1 cellular context compared by ENCODE assay signal in the genomic region with DNA sequence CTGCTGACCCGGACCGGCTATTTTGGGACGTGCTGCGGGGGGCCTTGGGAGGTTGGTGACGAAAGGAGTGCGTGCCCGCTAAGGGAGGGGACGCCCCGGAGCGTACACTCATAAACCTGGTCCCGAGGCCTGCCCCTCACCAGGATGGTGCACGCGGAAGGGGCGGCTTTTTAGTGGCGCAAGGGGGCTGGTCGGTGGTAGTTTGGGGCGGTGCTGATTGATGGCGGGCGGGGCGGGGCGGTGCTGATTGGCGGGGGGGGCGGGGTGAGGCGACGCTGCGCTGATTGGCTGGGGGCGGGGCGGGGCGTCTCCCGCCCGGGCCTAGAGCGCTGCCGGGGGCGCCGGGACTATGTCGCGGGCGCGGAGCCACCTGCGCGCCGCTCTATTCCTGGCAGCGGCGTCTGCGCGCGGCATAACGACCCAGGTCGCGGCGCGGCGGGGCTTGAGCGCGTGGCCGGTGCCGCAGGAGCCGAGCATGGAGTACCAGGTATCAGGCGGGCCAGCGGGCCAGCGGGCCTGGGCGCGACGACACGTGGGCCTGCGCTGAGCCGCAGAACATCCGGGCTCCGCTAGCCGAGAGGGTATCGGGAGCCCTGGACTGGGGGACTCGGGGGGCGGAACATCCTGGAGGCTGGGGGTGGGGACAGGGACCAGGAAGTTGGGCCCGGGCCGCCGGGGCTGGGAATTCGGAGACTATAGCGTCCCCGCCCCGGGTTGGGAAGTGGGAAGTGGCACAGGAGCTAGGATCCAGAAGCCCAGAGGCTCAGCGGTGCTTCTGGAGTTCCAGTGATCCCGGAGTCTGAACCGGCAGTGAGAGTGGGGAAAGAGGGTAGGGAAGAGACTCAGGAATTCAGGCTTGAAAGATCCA.
TF ChIP-seq lines count a peak whose summit lies in the region.

A gene with protein sequence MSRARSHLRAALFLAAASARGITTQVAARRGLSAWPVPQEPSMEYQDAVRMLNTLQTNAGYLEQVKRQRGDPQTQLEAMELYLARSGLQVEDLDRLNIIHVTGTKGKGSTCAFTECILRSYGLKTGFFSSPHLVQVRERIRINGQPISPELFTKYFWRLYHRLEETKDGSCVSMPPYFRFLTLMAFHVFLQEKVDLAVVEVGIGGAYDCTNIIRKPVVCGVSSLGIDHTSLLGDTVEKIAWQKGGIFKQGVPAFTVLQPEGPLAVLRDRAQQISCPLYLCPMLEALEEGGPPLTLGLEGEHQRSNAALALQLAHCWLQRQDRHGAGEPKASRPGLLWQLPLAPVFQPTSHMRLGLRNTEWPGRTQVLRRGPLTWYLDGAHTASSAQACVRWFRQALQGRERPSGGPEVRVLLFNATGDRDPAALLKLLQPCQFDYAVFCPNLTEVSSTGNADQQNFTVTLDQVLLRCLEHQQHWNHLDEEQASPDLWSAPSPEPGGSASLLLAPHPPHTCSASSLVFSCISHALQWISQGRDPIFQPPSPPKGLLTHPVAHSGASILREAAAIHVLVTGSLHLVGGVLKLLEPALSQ (plus strand): TSS at position 307 of the 868 bp plus-strand sequence. CDS start 43 bp downstream, at position 350.

TF ChIP-seq in endothelial cell of umbilical vein, 7 proteins besides CTCF, POLR2A, EP300 and RAD21 (continued from another document):
- TF ChIP-seq POLR2AphosphoS5 (IDR thresholded peaks at IDR 0.05; ENCODE audit: insufficient read depth, low read depth, low read length) (peak; percentile 81), GATA2 (IDR thresholded peaks at IDR 0.05; ENCODE audit: insufficient read depth, insufficient read length, low read depth, low read length) (no peak)
TF ChIP-seq in endothelial cell of umbilical vein: peak in this region for 3.
